In genomic region chr11:30244255-30244654, GRCh38 we compare ENCODE assay signal across 1 cellular context.
TF ChIP-seq lines count a peak whose summit lies in the region.

No MANE protein-coding gene starts in this region.

TF ChIP-seq in HepG2, 621 proteins besides CTCF, POLR2A, EP300 and RAD21 (continued from another document):
- no peak for TF ChIP-seq ASH2L (IDR thresholded peaks at IDR 0.05; ENCODE audit: insufficient read length, low read depth, low read length)
- TF ChIP-seq MYNN (CRISPR knock-in tag; IDR thresholded peaks at IDR 0.05; ENCODE audit: low read depth): no peak
- no peak for TF ChIP-seq ZEB1 (IDR thresholded peaks at IDR 0.05; ENCODE audit: insufficient replicate concordance, low read depth)
- TF ChIP-seq CBX5 (CRISPR knock-in tag; IDR thresholded peaks at IDR 0.05; ENCODE audit: borderline replicate concordance): no peak
- TF ChIP-seq ZNF850 (CRISPR knock-in tag; conservative IDR thresholded peaks at IDR 0.05): no peak
- no peak for TF ChIP-seq KDM1A (CRISPR knock-in tag; IDR thresholded peaks at IDR 0.05)
- no peak for TF ChIP-seq HNRNPL (IDR thresholded peaks at IDR 0.05; ENCODE audit: low read depth, low read length)
- TF ChIP-seq TCF12 (IDR thresholded peaks at IDR 0.05): no peak
- TF ChIP-seq TCF12 (CRISPR knock-in tag; IDR thresholded peaks at IDR 0.05): no peak
- no peak for TF ChIP-seq ZFYVE20 (CRISPR knock-in tag; IDR thresholded peaks at IDR 0.05; ENCODE audit: borderline replicate concordance, low read depth)
- TF ChIP-seq ZHX2 (IDR thresholded peaks at IDR 0.05; ENCODE audit: low read depth): no peak
- no peak for TF ChIP-seq ZHX2 (CRISPR knock-in tag; IDR thresholded peaks at IDR 0.05; ENCODE audit: borderline replicate concordance)
- TF ChIP-seq ZNF841 (CRISPR knock-in tag; IDR thresholded peaks at IDR 0.05; ENCODE audit: borderline replicate concordance): no peak
- TF ChIP-seq ZNF768 (CRISPR knock-in tag; IDR thresholded peaks at IDR 0.05): no peak
- TF ChIP-seq CHD4 (IDR thresholded peaks at IDR 0.05; ENCODE audit: borderline replicate concordance, low read length): no peak
- no peak for TF ChIP-seq CENPT (CRISPR knock-in tag; IDR thresholded peaks at IDR 0.05; ENCODE audit: low read depth)
- no peak for TF ChIP-seq ZNF354B (CRISPR knock-in tag; IDR thresholded peaks at IDR 0.05)
